ENCODE assay signal across 8 cellular contexts in the genomic region with DNA sequence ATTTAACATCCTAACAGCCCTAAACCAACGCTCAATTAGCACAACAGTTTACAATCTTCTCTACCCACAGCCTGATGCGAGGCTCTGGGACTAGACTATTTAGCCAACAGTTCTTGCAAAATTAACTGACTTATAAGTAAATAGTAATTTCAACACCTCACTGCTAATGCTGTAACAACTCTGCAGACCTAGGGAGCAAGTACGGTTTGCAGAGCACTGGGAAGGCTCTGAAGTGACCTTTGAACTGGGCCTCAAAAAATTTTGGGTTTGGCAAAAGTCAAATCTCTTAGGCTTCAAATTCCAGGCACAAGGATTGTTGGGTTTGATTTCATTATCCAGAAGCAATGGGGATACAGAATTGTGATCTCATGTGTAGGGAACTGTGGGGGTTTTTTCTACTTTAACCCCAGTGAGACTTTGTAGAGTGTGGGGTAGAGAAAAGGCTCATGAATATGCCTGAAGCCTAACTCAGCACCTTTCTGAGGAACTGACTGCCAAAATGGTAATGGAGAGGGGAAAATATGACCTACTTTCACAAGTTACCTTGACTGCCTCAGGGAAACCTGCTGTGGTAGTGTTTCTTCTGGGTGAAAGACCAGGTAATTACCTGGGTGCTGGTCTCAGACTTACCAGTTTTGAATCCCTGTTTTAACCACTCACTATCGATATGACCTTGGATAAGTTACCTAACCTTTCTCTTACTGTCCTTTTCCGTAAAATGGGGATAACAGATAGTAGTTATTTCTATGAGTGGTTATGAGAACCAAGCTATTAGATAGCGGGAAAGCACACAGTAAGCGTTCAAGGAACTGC. TPM values are rescaled to one million over a fixed set of nuclear protein-coding genes. Genes with fewer than 3 reads are reported as not detected.
DNase-seq lines count a peak whose midpoint lies in the region; ATAC-seq and TF ChIP-seq lines count a peak whose summit lies in the region.

No MANE protein-coding gene starts in this region.

- no peaks in the 10 kb centered on the region for H3K9me3 Mint-ChIP-seq in naive B cell

- H3K27me3 Mint-ChIP-seq in naive B cell = no peaks in the 10 kb centered on the region

- no peaks in the 10 kb centered on the region for H3K27me3 ChIP-seq in brain microvascular endothelial cell (replicated peaks)

- peak overlapping the region; percentile 94 to 100 (median 98) for H3K27ac Mint-ChIP-seq in naive B cell

- H3K36me3 ChIP-seq in KOPT-K1 (ENCODE audit: insufficient read depth, low read length) (peaks cover 48% of the 10 kb centered on the region), brain microvascular endothelial cell (replicated peaks) (peaks cover 15% of the 10 kb centered on the region)

- DNase-seq in AML-193 (lab: John Stamatoyannopoulos, UW) (peak; percentile 74 to 80), brain microvascular endothelial cell (no peak), naive B cell (no peak), NCI-H1105 (lab: John Stamatoyannopoulos, UW) (no peak), head of caudate nucleus (no peak), posterior cingulate gyrus (no peak)
- DNase-seq in stimulated activated CD4-positive, alpha-beta T cell treated with anti-CD3 and anti-CD28 coated beads, Interleukin-12 subunit alpha, Interleukin-12 subunit beta, amount 100 ng/mL, for 4 hours = no peak

- no peak for TF ChIP-seq CTCF in brain microvascular endothelial cell (IDR thresholded peaks at IDR 0.05; ENCODE audit: low read depth, low read length, missing control alignments)

- ATAC-seq in naive B cell (ENCODE audit: low read depth in 2 of 2) = no peak

- H3K4me1 Mint-ChIP-seq in naive B cell = peaks cover 25 to 34% (median 31%) of the 10 kb centered on the region in 3 donors

- intact Hi-C loops in head of caudate nucleus (cut with DNase I) (loop anchor here (5.0 kb wide), 1 partner anchor 66 kb away; no protein-coding TSS in a partner anchor), posterior cingulate gyrus (cut with DNase I) (loop anchor here (10.0 kb wide), 1 partner anchor 64 kb away; no protein-coding TSS in a partner anchor)

- in situ Hi-C loops in brain microvascular endothelial cell (cut with HindIII; ENCODE audit: low pct_ligation_motif_present, low sequenced_read_pairs) = no loop called here

- H3K4me3 Mint-ChIP-seq in naive B cell = peak overlapping the region; percentile 90 to 97 (median 93)

- peak overlapping the region; percentile 88 for H3K27ac ChIP-seq in KOPT-K1 (ENCODE audit: low read depth, low read length, poor library complexity, severe bottlenecking)
- peak overlapping the region; percentile 84 for H3K27ac ChIP-seq in brain microvascular endothelial cell

- no peaks in the 10 kb centered on the region for H3K9me3 ChIP-seq in KOPT-K1 (ENCODE audit: insufficient read depth, low read length, poor library complexity, severe bottlenecking)

- H3K36me3 Mint-ChIP-seq in naive B cell = no peaks in the 10 kb centered on the region

- no peak overlapping the region for H3K4me3 ChIP-seq in brain microvascular endothelial cell (ENCODE audit: low read depth, low read length)

RNA-seq across cellular contexts. Expression of gene TXLNA, which starts 0.9 kb away (rescaled TPM):
- 10 to 100 TPM; 12.0 to 29.8 (median 20.6) TPM for polyA plus RNA-seq in naive B cell (ENCODE audit: low read depth in 6 of 6)

RNA-seq across cellular contexts. Expression of gene CCDC28B, which starts 21.8 kb away (rescaled TPM):
- 10 to 100 TPM in 5 of 6 donors, 1 to 10 TPM in 1; 9.1 to 14.5 (median 12.3) TPM for polyA plus RNA-seq in naive B cell (ENCODE audit: low read depth in 6 of 6)

RNA-seq across cellular contexts. Expression of gene IQCC, which starts 26.9 kb away (rescaled TPM):
- polyA plus RNA-seq in naive B cell (ENCODE audit: low read depth in 6 of 6) = 1 to 10 TPM in 3 of 6 donors, under 1 TPM in 2, not detected in 1; 0.75 to 2.3 (median 1.4) TPM

RNA-seq across cellular contexts. Expression of gene DCDC2B, which starts 30.3 kb away (rescaled TPM):
- polyA plus RNA-seq in naive B cell (ENCODE audit: low read depth in 6 of 6) = under 1 TPM in 2 of 6 donors, not detected in 4; 0.13 to 0.36 TPM

RNA-seq across cellular contexts. Expression of gene TMEM234, which starts 43.6 kb away (rescaled TPM):
- 10 to 100 TPM in 4 of 6 donors, 1 to 10 TPM in 1, not detected in 1; 6.8 to 12.0 (median 10.9) TPM for polyA plus RNA-seq in naive B cell (ENCODE audit: low read depth in 6 of 6)

Comparison
In these comparisons a context has a peak if more than half of its experiments do, and no peak if none do; other contexts are left out.
1. DNase-seq: peak in AML-193 (2 of 2); none in brain microvascular endothelial cell (single experiment), naive B cell (single experiment), NCI-H1105 (single experiment), head of caudate nucleus (0 of 42), stimulated activated CD4-positive, alpha-beta T cell treated with anti-CD3 and anti-CD28 coated beads, Interleukin-12 subunit alpha, Interleukin-12 subunit beta, amount 100 ng/mL, for 4 hours (single experiment) and posterior cingulate gyrus (0 of 10).